ENCODE assay signal across 2 cellular contexts in genomic region chr15:70710714-70711113, GRCh38.
TF ChIP-seq lines count a peak whose summit lies in the region.

No MANE protein-coding gene starts in this region.

TF ChIP-seq in IMR-90, 13 proteins besides CTCF, POLR2A, EP300 and RAD21:
- TF ChIP-seq ELK1 (IDR thresholded peaks at IDR 0.05; ENCODE audit: borderline replicate concordance, low read depth, low read length) (no peak), BHLHE40 (IDR thresholded peaks at IDR 0.05; ENCODE audit: low read depth, low read length) (no peak), SMC3 (IDR thresholded peaks at IDR 0.05; ENCODE audit: low read depth, low read length) (no peak), RFX5 (IDR thresholded peaks at IDR 0.05; ENCODE audit: low read depth, low read length) (no peak), CHD1 (IDR thresholded peaks at IDR 0.05; ENCODE audit: low read depth, low read length) (no peak), MAFK (IDR thresholded peaks at IDR 0.05; ENCODE audit: low read depth, low read length) (no peak), RCOR1 (IDR thresholded peaks at IDR 0.05; ENCODE audit: insufficient replicate concordance, low read length) (no peak), MAZ (IDR thresholded peaks at IDR 0.05; ENCODE audit: borderline replicate concordance, low read depth, low read length) (no peak), FOS (IDR thresholded peaks at IDR 0.05; ENCODE audit: low read depth, low read length) (no peak), CEBPB (IDR thresholded peaks at IDR 0.05; ENCODE audit: low read depth, low read length) (no peak), USF2 (IDR thresholded peaks at IDR 0.05; ENCODE audit: low read depth, low read length) (no peak), NFE2L2 (IDR thresholded peaks at IDR 0.05; ENCODE audit: low read depth, low read length) (no peak), MXI1 (IDR thresholded peaks at IDR 0.05; ENCODE audit: borderline replicate concordance, low read depth, low read length) (no peak)

TF ChIP-seq in H1, 55 proteins besides CTCF, POLR2A, EP300 and RAD21:
- no peak for TF ChIP-seq TAF1 (IDR thresholded peaks at IDR 0.05; ENCODE audit: low read depth, low read length)
- TF ChIP-seq YY1 (IDR thresholded peaks at IDR 0.05; ENCODE audit: low read depth, low read length): no peak
- TF ChIP-seq ZNF274 (IDR thresholded peaks at IDR 0.05; ENCODE audit: borderline replicate concordance, extremely low read depth, low read length): no peak
- no peak for TF ChIP-seq SP4 (IDR thresholded peaks at IDR 0.05; ENCODE audit: low read length)
- TF ChIP-seq EGR1 (IDR thresholded peaks at IDR 0.05; ENCODE audit: borderline replicate concordance, low read depth, low read length): no peak
- TF ChIP-seq KDM4A (IDR thresholded peaks at IDR 0.05; ENCODE audit: low read depth, low read length, severe bottlenecking): no peak
- no peak for TF ChIP-seq MAFK (IDR thresholded peaks at IDR 0.05; ENCODE audit: low read depth, low read length)
- no peak for TF ChIP-seq E2F6 (IDR thresholded peaks at IDR 0.05)
- TF ChIP-seq CBX5 (IDR thresholded peaks at IDR 0.05; ENCODE audit: low read depth, low read length): no peak
- TF ChIP-seq RNF2 (IDR thresholded peaks at IDR 0.05; ENCODE audit: borderline replicate concordance, low read depth, low read length, missing control alignments, poor library complexity, severe bottlenecking): no peak
- TF ChIP-seq RBBP5 (IDR thresholded peaks at IDR 0.05; ENCODE audit: borderline replicate concordance, low read depth, low read length): no peak
- no peak for TF ChIP-seq POU5F1 (IDR thresholded peaks at IDR 0.05; ENCODE audit: low read depth, low read length)
- TF ChIP-seq JUN (IDR thresholded peaks at IDR 0.05; ENCODE audit: low read depth, low read length): no peak
- TF ChIP-seq EZH2 (IDR thresholded peaks at IDR 0.05; ENCODE audit: low read depth, low read length, severe bottlenecking): no peak
- TF ChIP-seq CHD1 (IDR thresholded peaks at IDR 0.05; ENCODE audit: low read depth, low read length): no peak
- no peak for TF ChIP-seq MAX (IDR thresholded peaks at IDR 0.05)
- no peak for TF ChIP-seq SIX5 (IDR thresholded peaks at IDR 0.05; ENCODE audit: low read depth, low read length)
- no peak for TF ChIP-seq CREB1 (IDR thresholded peaks at IDR 0.05)
